8 cellular contexts compared by ENCODE assay signal in the genomic region with DNA sequence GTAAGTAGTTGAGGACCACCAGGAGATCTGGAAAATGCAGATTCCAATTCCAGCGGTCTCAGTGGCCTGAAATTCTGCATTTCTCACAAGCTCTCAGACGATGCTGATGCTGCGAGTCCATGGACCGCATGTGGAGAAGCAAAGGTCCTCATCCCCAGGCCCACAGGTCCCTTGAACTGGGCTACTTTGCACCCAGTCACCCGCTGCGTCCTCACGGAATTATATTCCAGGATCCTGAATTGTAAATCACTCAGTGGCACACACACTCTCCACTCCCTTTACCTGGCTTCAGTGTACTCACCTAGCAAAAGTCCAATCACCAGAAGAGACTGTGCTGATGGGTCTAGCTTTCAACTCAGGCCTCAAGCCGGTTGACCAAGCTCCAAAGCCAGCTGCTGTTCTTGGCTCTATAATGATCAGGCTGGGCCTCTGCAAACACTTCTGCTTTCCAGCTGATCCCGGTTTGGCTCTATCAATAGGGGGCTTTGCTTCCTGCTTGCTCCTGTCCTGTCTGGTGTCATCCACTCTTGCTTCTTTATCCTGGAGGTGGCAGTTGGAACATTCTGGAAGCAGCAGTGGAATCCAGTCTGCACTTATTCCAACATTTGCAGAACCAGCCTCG. TPM values are rescaled to one million over a fixed set of nuclear protein-coding genes. Genes with fewer than 3 reads are reported as not detected.
A peak's percentile ranks its signal among the peaks of the same experiment; 100 is the strongest.
DNase-seq lines count a peak whose midpoint lies in the region; ATAC-seq and TF ChIP-seq lines count a peak whose summit lies in the region.

No MANE protein-coding gene starts in this region.

- peaks cover 11% of the 10 kb centered on the region for H3K4me1 ChIP-seq in colonic mucosa

- H3K4me3 ChIP-seq in colonic mucosa, result peak overlapping the region; percentile 100

- H3K27me3 Mint-ChIP-seq in CD4-positive, alpha-beta T cell, result no peaks in the 10 kb centered on the region
- peaks cover 13% of the 10 kb centered on the region for H3K27me3 Mint-ChIP-seq in nephron progenitor cell (ENCODE audit: low read depth, poor library complexity)

- H3K27me3 ChIP-seq in CD4-positive, alpha-beta T cell (ENCODE audit: control insufficient read depth, insufficient read depth, low read length), result peaks cover 6% of the 10 kb centered on the region
- H3K27me3 ChIP-seq in colonic mucosa, result no peaks in the 10 kb centered on the region

- POLR2A ChIA-PET in CD4-positive, alpha-beta T cell (lab: Charles Lee), result interaction anchor here (0.6 to 2.0 kb wide), 7 partner anchors 35 to 381 kb away, joined by 3 to 8 read pairs (median 3); a partner anchor contains a TSS

- no peak for DNase-seq in CD4-positive, alpha-beta T cell
- peak; percentile 80 for DNase-seq in NCI-H1092 treated with DMSO at 0.1 percent for 48 hours (lab: John Stamatoyannopoulos, UW)
- DNase-seq in colonic mucosa, result no peak
- DNase-seq in nephron progenitor cell, result no peak
- no peak for DNase-seq in NCI-H526 treated with DMSO at 0.1 percent for 48 hours (lab: John Stamatoyannopoulos, UW)
- no peak for DNase-seq in GM10266 (ENCODE audit: extremely low spot score)
- no peak for DNase-seq in NCI-H446 (lab: John Stamatoyannopoulos, UW)

- H3K27ac Mint-ChIP-seq in CD4-positive, alpha-beta T cell, result peak overlapping the region; percentile 84
- H3K27ac Mint-ChIP-seq in nephron progenitor cell, result peak overlapping the region; percentile 97

- H3K4me1 Mint-ChIP-seq in CD4-positive, alpha-beta T cell (ENCODE audit: low read depth), result peaks cover 54% of the 10 kb centered on the region
- H3K4me1 Mint-ChIP-seq in nephron progenitor cell, result peaks cover 48% of the 10 kb centered on the region

- no peak overlapping the region for H3K9ac ChIP-seq in colonic mucosa (ENCODE audit: low read depth in 2 of 2, low read length in 2 of 2)

- ATAC-seq in CD4-positive, alpha-beta T cell (ENCODE audit: poor library complexity), result no peak
- no peak for ATAC-seq in GM18519 (IDR thresholded peaks at IDR 0.05; ENCODE audit: low FRiP score, unreplicated experiment)

- H3K27ac ChIP-seq in CD4-positive, alpha-beta T cell (ENCODE audit: low read depth, low read length), result peak overlapping the region; percentile 63
- H3K27ac ChIP-seq in colonic mucosa, result peak overlapping the region; percentile 47

- H3K36me3 ChIP-seq in colonic mucosa, result no peaks in the 10 kb centered on the region

- TF ChIP-seq CTCF in CD4-positive, alpha-beta T cell (IDR thresholded peaks at IDR 0.05), result no peak
- TF ChIP-seq CTCF in colonic mucosa (IDR thresholded peaks at IDR 0.05), result no peak
- no peak for TF ChIP-seq CTCF in nephron progenitor cell (IDR thresholded peaks at IDR 0.05)
- TF ChIP-seq CTCF in GM10266 (IDR thresholded peaks at IDR 0.05; ENCODE audit: control insufficient read depth, insufficient read depth, low read depth, missing control alignments), result no peak

- intact Hi-C loops in CD4-positive, alpha-beta T cell (cut with DNase I, micrococcal nuclease), result loop anchor here in 1 of 2 experiments (1.0 to 10.0 kb wide), 3 partner anchors 36 to 505 kb away; a partner anchor contains a TSS
- intact Hi-C loops in colonic mucosa (cut with DNase I), result no loop called here

- no peaks in the 10 kb centered on the region for H3K9me3 Mint-ChIP-seq in CD4-positive, alpha-beta T cell
- no peaks in the 10 kb centered on the region for H3K9me3 Mint-ChIP-seq in nephron progenitor cell

- CTCF ChIA-PET in CD4-positive, alpha-beta T cell (lab: Charles Lee), result interaction anchor here (3.0 kb wide), 1 partner anchor 46 kb away, joined by 8 read pairs; no protein-coding TSS in a partner anchor

- no peaks in the 10 kb centered on the region for H3K9me3 ChIP-seq in CD4-positive, alpha-beta T cell (ENCODE audit: control insufficient read depth, low read length)
- no peaks in the 10 kb centered on the region for H3K9me3 ChIP-seq in colonic mucosa

- H3K4me3 Mint-ChIP-seq in CD4-positive, alpha-beta T cell, result peak overlapping the region; percentile 91
- peak overlapping the region; percentile 93 for H3K4me3 Mint-ChIP-seq in nephron progenitor cell

- peaks cover 35% of the 10 kb centered on the region for H3K36me3 Mint-ChIP-seq in CD4-positive, alpha-beta T cell (ENCODE audit: low read depth)
- peaks cover 27% of the 10 kb centered on the region for H3K36me3 Mint-ChIP-seq in nephron progenitor cell (ENCODE audit: low read depth)

RNA-seq across cellular contexts. Expression of a gene that starts 0.9 kb away (rescaled TPM):
- total RNA-seq in CD4-positive, alpha-beta T cell, result 100 to 1,000 TPM; 620 to 652 TPM
- total RNA-seq in colonic mucosa, result 100 to 1,000 TPM; 314 to 378 TPM

RNA-seq across cellular contexts. Expression of a gene that starts 5.6 kb away (rescaled TPM):
- total RNA-seq in CD4-positive, alpha-beta T cell, result 1 to 10 TPM; 5.4 to 6.8 TPM
- total RNA-seq in colonic mucosa, result 10 to 100 TPM; 18.4 to 19.4 TPM

RNA-seq across cellular contexts. Expression of a gene that starts 20.2 kb away (rescaled TPM):
- total RNA-seq in CD4-positive, alpha-beta T cell, result under 1 TPM; 0.25 to 0.34 TPM
- under 1 TPM; 0.35 to 0.69 TPM for total RNA-seq in colonic mucosa

RNA-seq across cellular contexts. Expression of a gene that starts 35.5 kb away (rescaled TPM):
- 1 to 10 TPM; 1.7 to 3.0 TPM for total RNA-seq in CD4-positive, alpha-beta T cell
- total RNA-seq in colonic mucosa, result 10 to 100 TPM; 56.6 to 72.5 TPM

RNA-seq across cellular contexts. Expression of a gene that starts 43.7 kb away (rescaled TPM):
- total RNA-seq in CD4-positive, alpha-beta T cell, result not detected
- total RNA-seq in colonic mucosa, result not detected
